Comparison of ENCODE assay signal across 36 cellular contexts in the genomic region with DNA sequence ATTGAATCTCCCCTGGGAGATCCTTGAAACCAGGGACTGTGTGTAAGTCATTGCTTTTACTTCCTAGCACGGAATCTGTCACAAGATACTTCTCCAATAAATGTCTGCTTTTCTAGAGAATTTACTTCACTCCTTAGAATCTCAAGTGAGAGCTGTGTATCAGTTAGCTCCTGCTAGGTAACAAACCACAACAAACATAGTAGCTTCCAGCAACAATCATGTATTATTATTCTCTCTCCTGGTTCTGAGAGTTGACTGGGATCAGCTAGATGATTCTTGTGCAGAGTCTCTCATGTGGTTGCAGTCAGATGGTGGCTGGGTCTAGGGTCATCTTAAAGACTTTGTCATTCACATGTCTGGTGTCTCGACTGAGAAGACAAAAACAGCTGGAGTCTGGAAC.
"Had no signal": no experiment of that assay in that cellular context is flagged by ENCODE, and none has a peak within 500 bp of the region (broad histone marks: within the 10 kb centered on the region; RNA-seq: fewer than 3 reads in every experiment).

No MANE protein-coding gene starts in this region.

- ATAC-seq: activated CD4-positive, CD25-positive, alpha-beta regulatory T cell treated with anti-CD3 and anti-CD28 coated beads, Interleukin-2, amount 50 U/mL, for 24 hours; activated CD8-positive, alpha-beta memory T cell treated with anti-CD3 and anti-CD28 coated beads, Interleukin-2, amount 10 ng/mL, durations not matched to agents 7 days and 5 days; activated CD8-positive, alpha-beta T cell treated with anti-CD3 and anti-CD28 coated beads, Interleukin-2, amount 10 ng/mL, durations not matched to agents 7 days and 5 days; activated naive CD8-positive, alpha-beta T cell treated with anti-CD3 and anti-CD28 coated beads, Interleukin-2, amount 50 U/mL, for 24 hours; effector memory CD8-positive, alpha-beta T cell; foreskin keratinocyte; gastrocnemius medialis; heart left ventricle; T-helper 17 cell had no signal

- H3K4me1 Mint-ChIP-seq: activated B cell treated with CpG ODN at 0.5 μM for 24 hours; activated CD8-positive, alpha-beta memory T cell treated with anti-CD3 and anti-CD28 coated beads, Interleukin-2, amount 10 ng/mL, durations not matched to agents 7 days and 5 days; activated naive CD4-positive, alpha-beta T cell treated with anti-CD3 and anti-CD28 coated beads, Interleukin-2, amount 50 U/mL, for 24 hours; activated naive CD8-positive, alpha-beta T cell treated with anti-CD3 and anti-CD28 coated beads for 36 hours; activated naive CD8-positive, alpha-beta T cell treated with anti-CD3 and anti-CD28 coated beads, Interleukin-2, amount 50 U/mL, for 24 hours; central memory CD8-positive, alpha-beta T cell; T-helper 17 cell had no signal

- H3K4me3 ChIP-seq: adrenal gland, esophagus muscularis mucosa, gastrocnemius medialis, heart left ventricle had no signal

- H3K27me3 Mint-ChIP-seq: activated B cell treated with CpG ODN at 0.5 μM for 24 hours had no signal

- H3K4me3 Mint-ChIP-seq: activated B cell treated with CpG ODN at 0.5 μM for 24 hours; activated CD4-positive, alpha-beta memory T cell treated with anti-CD3 and anti-CD28 coated beads for 36 hours; activated CD8-positive, alpha-beta memory T cell treated with anti-CD3 and anti-CD28 coated beads, Interleukin-2, amount 10 ng/mL, durations not matched to agents 7 days and 5 days; activated CD8-positive, alpha-beta T cell treated with anti-CD3 and anti-CD28 coated beads, Interleukin-2, amount 10 ng/mL, durations not matched to agents 7 days and 5 days; activated naive CD4-positive, alpha-beta T cell treated with anti-CD3 and anti-CD28 coated beads for 36 hours; activated naive CD4-positive, alpha-beta T cell treated with anti-CD3 and anti-CD28 coated beads, Interleukin-2, amount 50 U/mL, for 24 hours; activated naive CD8-positive, alpha-beta T cell treated with anti-CD3 and anti-CD28 coated beads for 36 hours; activated naive CD8-positive, alpha-beta T cell treated with anti-CD3 and anti-CD28 coated beads, Interleukin-2, amount 50 U/mL, for 24 hours; activated T-helper 1 cell treated with anti-CD3 and anti-CD28 coated beads, Interleukin-12 subunit alpha, Interleukin-12 subunit beta, Interleukin-2, Interleukin-4 antibody, amounts not matched to agents 30 ng/mL and 10 ng/mL and 1 ng/mL, durations not matched to agents 14 hours and 24 hours and 36 hours; central memory CD8-positive, alpha-beta T cell; effector memory CD8-positive, alpha-beta T cell; T-helper 17 cell; T-helper 2 cell treated with Interferon-gamma antibody and Interleukin-4, amounts not matched to agents 5 μg/mL and 100 μg/mL, for 36 hours had no signal

- H3K9me3 ChIP-seq: adrenal gland, esophagus muscularis mucosa, gastrocnemius medialis, heart left ventricle had no signal

- H3K27ac ChIP-seq: adrenal gland, brain microvascular endothelial cell, esophagus muscularis mucosa, foreskin keratinocyte, gastrocnemius medialis, heart left ventricle, WERI-Rb-1 had no signal

- H3K27me3 ChIP-seq: adrenal gland, brain microvascular endothelial cell, esophagus muscularis mucosa, foreskin keratinocyte, gastrocnemius medialis, heart left ventricle had no signal

- H3K27ac Mint-ChIP-seq: activated B cell treated with CpG ODN at 0.5 μM for 24 hours; activated CD4-positive, alpha-beta memory T cell treated with anti-CD3 and anti-CD28 coated beads for 36 hours; activated CD8-positive, alpha-beta memory T cell treated with anti-CD3 and anti-CD28 coated beads, Interleukin-2, amount 10 ng/mL, durations not matched to agents 7 days and 5 days; activated CD8-positive, alpha-beta T cell treated with anti-CD3 and anti-CD28 coated beads, Interleukin-2, amount 10 ng/mL, durations not matched to agents 7 days and 5 days; activated naive CD4-positive, alpha-beta T cell treated with anti-CD3 and anti-CD28 coated beads for 36 hours; activated naive CD4-positive, alpha-beta T cell treated with anti-CD3 and anti-CD28 coated beads, Interleukin-2, amount 50 U/mL, for 24 hours; activated naive CD8-positive, alpha-beta T cell treated with anti-CD3 and anti-CD28 coated beads for 36 hours; activated naive CD8-positive, alpha-beta T cell treated with anti-CD3 and anti-CD28 coated beads, Interleukin-2, amount 50 U/mL, for 24 hours; activated T-helper 1 cell treated with anti-CD3 and anti-CD28 coated beads, Interleukin-12 subunit alpha, Interleukin-12 subunit beta, Interleukin-2, Interleukin-4 antibody, amounts not matched to agents 30 ng/mL and 10 ng/mL and 1 ng/mL, durations not matched to agents 14 hours and 24 hours and 36 hours; activated T-helper 2 cell treated with anti-CD3 and anti-CD28 coated beads, Interferon-gamma antibody, Interleukin-2, Interleukin-4, amounts not matched to agents 10 μg/mL and 5 μg/mL and 100 μg/mL, durations not matched to agents 14 hours and 24 hours and 36 hours; effector memory CD8-positive, alpha-beta T cell; T-helper 17 cell; T-helper 2 cell treated with Interferon-gamma antibody and Interleukin-4, amounts not matched to agents 5 μg/mL and 100 μg/mL, for 36 hours had no signal

- H3K36me3 Mint-ChIP-seq: activated CD4-positive, alpha-beta memory T cell treated with anti-CD3 and anti-CD28 coated beads for 36 hours; activated CD8-positive, alpha-beta memory T cell treated with anti-CD3 and anti-CD28 coated beads, Interleukin-2, amount 10 ng/mL, durations not matched to agents 7 days and 5 days; activated naive CD8-positive, alpha-beta T cell treated with anti-CD3 and anti-CD28 coated beads for 36 hours had no signal

- H3K9me3 Mint-ChIP-seq: activated B cell treated with CpG ODN at 0.5 μM for 24 hours; activated CD4-positive, alpha-beta memory T cell treated with anti-CD3 and anti-CD28 coated beads for 36 hours; activated naive CD4-positive, alpha-beta T cell treated with anti-CD3 and anti-CD28 coated beads for 36 hours; activated naive CD4-positive, alpha-beta T cell treated with anti-CD3 and anti-CD28 coated beads, Interleukin-2, amount 50 U/mL, for 24 hours; activated naive CD8-positive, alpha-beta T cell treated with anti-CD3 and anti-CD28 coated beads for 36 hours; activated naive CD8-positive, alpha-beta T cell treated with anti-CD3 and anti-CD28 coated beads, Interleukin-2, amount 50 U/mL, for 24 hours; activated T-helper 1 cell treated with anti-CD3 and anti-CD28 coated beads, Interleukin-12 subunit alpha, Interleukin-12 subunit beta, Interleukin-2, Interleukin-4 antibody, amounts not matched to agents 30 ng/mL and 10 ng/mL and 1 ng/mL, durations not matched to agents 14 hours and 24 hours and 36 hours; activated T-helper 2 cell treated with anti-CD3 and anti-CD28 coated beads, Interferon-gamma antibody, Interleukin-2, Interleukin-4, amounts not matched to agents 10 μg/mL and 5 μg/mL and 100 μg/mL, durations not matched to agents 14 hours and 24 hours and 36 hours; central memory CD8-positive, alpha-beta T cell; effector memory CD8-positive, alpha-beta T cell; T-helper 2 cell treated with Interferon-gamma antibody and Interleukin-4, amounts not matched to agents 5 μg/mL and 100 μg/mL, for 36 hours had no signal

- H3K36me3 ChIP-seq: adrenal gland, brain microvascular endothelial cell, esophagus muscularis mucosa, gastrocnemius medialis, heart left ventricle, WERI-Rb-1 had no signal

- DNase-seq: activated B cell treated with CpG ODN at 0.5 μM for 24 hours; activated CD4-positive, alpha-beta memory T cell treated with anti-CD3 and anti-CD28 coated beads for 36 hours; activated CD4-positive, alpha-beta T cell treated with anti-CD3 and anti-CD28 coated beads for 48 hours; activated CD8-positive, alpha-beta memory T cell treated with anti-CD3 and anti-CD28 coated beads, Interleukin-2, amount 10 ng/mL, durations not matched to agents 7 days and 5 days; activated CD8-positive, alpha-beta memory T cell treated with anti-CD3 and anti-CD28 coated beads, Interleukin-2, amount 50 U/mL, for 4 hours; activated CD8-positive, alpha-beta T cell treated with anti-CD3 and anti-CD28 coated beads, Interleukin-2, amount 10 ng/mL, durations not matched to agents 7 days and 5 days; activated effector memory CD4-positive, alpha-beta T cell treated with anti-CD3 and anti-CD28 coated beads, Interleukin-2, amount 50 U/mL, for 16 hours; activated naive CD4-positive, alpha-beta T cell treated with anti-CD3 and anti-CD28 coated beads for 36 hours; activated naive CD8-positive, alpha-beta T cell treated with anti-CD3 and anti-CD28 coated beads for 36 hours; activated naive CD8-positive, alpha-beta T cell treated with anti-CD3 and anti-CD28 coated beads, Interleukin-2, amount 50 U/mL, for 24 hours; activated T-cell treated with anti-CD3 and anti-CD28 coated beads, Interleukin-2, amount 50 U/mL, for 1 hour; activated T-cell treated with anti-CD3 and anti-CD28 coated beads, Interleukin-2, amount 50 U/mL, for 48 hours; adrenal gland; amygdala; aorta; brain microvascular endothelial cell; cortex of kidney; dermis blood vessel endothelial cell; effector CD4-positive, alpha-beta T cell; effector memory CD8-positive, alpha-beta T cell; erythroblast; foreskin keratinocyte; gastrocnemius medialis; glutamatergic neuron; heart left ventricle; T-helper 1 cell; T-helper 17 cell; T1000; WERI-Rb-1 had no signal
